ENCODE assay signal across 1 cellular context in the genomic region with DNA sequence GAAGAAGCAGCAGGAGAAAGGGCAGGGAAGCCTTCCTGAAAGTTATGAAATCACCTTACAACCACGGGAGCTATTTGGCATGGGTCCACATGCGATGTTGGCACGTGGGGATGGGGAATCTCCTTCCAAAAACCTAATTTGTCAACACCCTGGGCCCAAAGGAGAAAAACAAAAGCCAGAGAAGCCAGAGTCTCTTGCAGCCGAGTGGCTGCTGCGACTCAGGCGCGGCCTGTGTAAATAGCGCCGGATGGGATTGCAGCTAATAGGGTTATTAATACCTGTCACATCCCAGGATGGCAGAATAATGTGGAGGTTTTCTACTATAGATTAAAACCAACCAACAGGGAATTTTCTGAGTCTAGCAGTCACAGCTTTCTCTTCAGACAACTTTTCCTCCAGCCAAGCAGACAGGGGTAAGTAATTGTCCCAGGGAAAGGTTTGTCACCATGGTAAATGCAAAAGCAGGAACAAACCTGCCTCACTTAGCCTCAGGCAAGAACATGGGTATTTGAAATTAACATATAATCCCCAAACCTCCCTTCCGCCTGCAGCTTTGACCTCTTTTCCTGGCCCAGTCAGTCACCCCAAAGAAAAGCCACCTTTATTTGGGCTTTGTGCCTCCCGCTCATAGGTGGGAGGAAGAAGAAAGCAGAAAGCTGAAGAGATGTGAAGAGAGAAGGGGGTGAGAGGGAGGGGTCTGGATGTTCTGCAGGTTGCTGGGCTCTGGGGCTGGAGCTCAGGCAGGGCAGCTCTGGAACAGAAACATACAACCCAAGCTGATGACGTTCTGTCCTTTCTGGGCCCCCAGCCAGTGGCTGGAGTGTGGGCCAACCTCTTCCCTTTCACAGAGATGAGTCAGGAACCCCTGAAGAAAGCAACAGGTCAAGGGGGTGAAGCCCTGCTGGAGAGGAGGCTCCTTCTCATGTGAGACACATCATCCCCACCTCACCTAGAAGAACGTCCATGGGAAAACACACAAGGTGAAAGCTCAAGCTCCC.
TF ChIP-seq lines count a peak whose summit lies in the region.

No MANE protein-coding gene starts in this region.

TF ChIP-seq in IMR-90, 13 proteins besides CTCF, POLR2A, EP300 and RAD21:
- TF ChIP-seq CHD1 (IDR thresholded peaks at IDR 0.05; ENCODE audit: low read depth, low read length) (no peak), RFX5 (IDR thresholded peaks at IDR 0.05; ENCODE audit: low read depth, low read length) (no peak), MAZ (IDR thresholded peaks at IDR 0.05; ENCODE audit: borderline replicate concordance, low read depth, low read length) (no peak)
- TF ChIP-seq, protein P1, sequence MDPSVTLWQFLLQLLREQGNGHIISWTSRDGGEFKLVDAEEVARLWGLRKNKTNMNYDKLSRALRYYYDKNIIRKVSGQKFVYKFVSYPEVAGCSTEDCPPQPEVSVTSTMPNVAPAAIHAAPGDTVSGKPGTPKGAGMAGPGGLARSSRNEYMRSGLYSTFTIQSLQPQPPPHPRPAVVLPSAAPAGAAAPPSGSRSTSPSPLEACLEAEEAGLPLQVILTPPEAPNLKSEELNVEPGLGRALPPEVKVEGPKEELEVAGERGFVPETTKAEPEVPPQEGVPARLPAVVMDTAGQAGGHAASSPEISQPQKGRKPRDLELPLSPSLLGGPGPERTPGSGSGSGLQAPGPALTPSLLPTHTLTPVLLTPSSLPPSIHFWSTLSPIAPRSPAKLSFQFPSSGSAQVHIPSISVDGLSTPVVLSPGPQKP (IDR thresholded peaks at IDR 0.05; ENCODE audit: borderline replicate concordance, low read depth, low read length) = no peak
